30 cellular contexts compared by ENCODE assay signal in the genomic region with DNA sequence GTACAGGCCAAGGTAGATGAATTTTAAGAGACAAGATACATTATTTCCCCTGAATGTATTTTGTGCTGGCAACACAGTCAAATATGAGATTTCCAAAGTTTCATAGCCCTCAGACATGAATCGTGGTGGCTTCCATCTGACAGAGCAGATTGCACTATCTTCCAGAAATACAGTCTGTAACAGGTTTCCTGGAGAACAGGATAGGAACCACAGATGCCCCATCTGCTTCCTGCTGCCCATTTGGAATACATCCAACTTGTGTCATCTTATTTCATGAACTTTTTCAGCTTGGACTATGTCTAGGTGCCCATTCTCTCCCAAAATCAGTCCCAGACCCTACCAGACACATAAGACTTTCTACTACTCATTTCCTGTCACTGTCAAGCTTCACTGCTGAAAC.
"Had no signal": no experiment of that assay in that cellular context is flagged by ENCODE, and none has a peak within 500 bp of the region (broad histone marks: within the 10 kb centered on the region; RNA-seq: fewer than 3 reads in every experiment).

No MANE protein-coding gene starts in this region.

- H3K4me1 ChIP-seq: ascending aorta, neural progenitor cell, right atrium auricular region, stomach, thyroid gland, upper lobe of right lung had no signal

- H3K36me3 ChIP-seq: ascending aorta, cardiac muscle cell, neural progenitor cell, right atrium auricular region, stomach, thyroid gland, upper lobe of right lung had no signal

- H3K27ac ChIP-seq: ascending aorta, cardiac muscle cell, neural progenitor cell, right atrium auricular region, stomach, thyroid gland, upper lobe of right lung had no signal

- H3K9ac ChIP-seq: neural progenitor cell had no signal

- H3K27me3 ChIP-seq: ascending aorta, cardiac muscle cell, neural progenitor cell, right atrium auricular region, stomach, thyroid gland, upper lobe of right lung had no signal

- H3K4me3 ChIP-seq: ascending aorta, cardiac muscle cell, neural progenitor cell, right atrium auricular region, smooth muscle cell, stomach, thyroid gland, upper lobe of right lung had no signal

- H3K4me2 ChIP-seq: neural progenitor cell, smooth muscle cell had no signal

- H2AFZ ChIP-seq: neural progenitor cell had no signal

- H3K9me3 ChIP-seq: ascending aorta, thyroid gland, upper lobe of right lung had no signal

- DNase-seq: activated CD4-positive, alpha-beta T cell treated with anti-CD3 and anti-CD28 coated beads for 4 hours; activated CD4-positive, alpha-beta T cell treated with anti-CD3 and anti-CD28 coated beads, Interleukin-2, amount 50 U/mL, for 48 hours; activated CD4-positive, CD25-positive, alpha-beta regulatory T cell; activated CD8-positive, alpha-beta memory T cell treated with anti-CD3 and anti-CD28 coated beads, Interleukin-2, amount 50 U/mL, for 4 hours; activated gamma-delta T cell; activated naive CD4-positive, alpha-beta T cell treated with anti-CD3 and anti-CD28 coated beads, Interleukin-2, amount 10 ng/mL, durations not matched to agents 7 days and 5 days; activated naive CD8-positive, alpha-beta T cell treated with anti-CD3 and anti-CD28 coated beads, Interleukin-2, amount 10 ng/mL, durations not matched to agents 7 days and 5 days; activated T-cell treated with anti-CD3 and anti-CD28 coated beads, Interleukin-2, amount 50 U/mL, for 24 hours; endodermal cell; foreskin fibroblast; head of caudate nucleus; hypothalamus; immature natural killer cell; kidney; left colon; mammary epithelial cell; natural killer cell; occipital lobe; stimulated activated CD4-positive, alpha-beta T cell treated with anti-CD3 and anti-CD28 coated beads, Interleukin-1b, Interleukin-23, amount 100 ng/mL, for 48 hours; stimulated activated CD4-positive, alpha-beta T cell treated with anti-CD3 and anti-CD28 coated beads, Interleukin-4, amount 100 ng/mL, for 4 hours; stimulated activated CD8-positive, alpha-beta memory T cell treated with anti-CD3 and anti-CD28 coated beads, Interleukin-4, amount 100 ng/mL, for 48 hours; stimulated activated naive B cell treated with anti-CD40 and anti-IgM and Interleukin-4, amounts not matched to agents 10 μg/mL and 1 μg/mL and 100 μg/mL, for 72 hours; stomach; thyroid gland; upper lobe of right lung had no signal
